1 cellular context compared by ENCODE assay signal in genomic region chr11:124674168-124674517, GRCh38.
TF ChIP-seq lines count a peak whose summit lies in the region.

No MANE protein-coding gene starts in this region.

TF ChIP-seq in H1, 55 proteins besides CTCF, POLR2A, EP300 and RAD21:
- TF ChIP-seq SIN3A (conservative IDR thresholded peaks at IDR 0.05 in 1 of 2, IDR thresholded peaks at IDR 0.05 in 1 of 2; ENCODE audit: low read depth in 1 of 2, low read length in 2 of 2) (0 out of 4 replicates have a peak, but pooled peaks of 1 of the 2 experiments have one; percentile 2), KDM4A (IDR thresholded peaks at IDR 0.05; ENCODE audit: low read depth, low read length, severe bottlenecking) (peak; percentile 80), PHF8 (conservative IDR thresholded peaks at IDR 0.05; ENCODE audit: low read depth, low read length) (peak; percentile 58), KDM1A (IDR thresholded peaks at IDR 0.05; ENCODE audit: borderline replicate concordance, low read length) (peak; percentile 54; the same call in 1 of the 2 replicates), SIRT6 (IDR thresholded peaks at IDR 0.05; ENCODE audit: low read length) (no peak)
